ENCODE assay signal across 8 cellular contexts in genomic region chr15:71114887-71115566, GRCh38. TPM values are rescaled to one million over a fixed set of nuclear protein-coding genes. Genes with fewer than 3 reads are reported as not detected.
DNase-seq lines count a peak whose midpoint lies in the region; ATAC-seq and TF ChIP-seq lines count a peak whose summit lies in the region.

Gene THSD4, plus strand, starts transcription at chr15:71115471.

- H4K20me1 ChIP-seq in GM23338 (replicated peaks; ENCODE audit: insufficient read depth) (no peaks in the 10 kb centered on the region; the same call in 1 of the 2 replicates), MM.1S (ENCODE audit: insufficient read depth, low read length) (no peaks in the 10 kb centered on the region)

- H3K4me2 ChIP-seq in GM23338 (peak within 1 kb of the TSS; percentile 100), MM.1S (ENCODE audit: low read depth, low read length) (peak within 1 kb of the TSS; percentile 93)

- H3K4me3 ChIP-seq in GM23338: peak within 1 kb of the TSS; percentile 93
- peak within 1 kb of the TSS; percentile 69 for H3K4me3 ChIP-seq in MM.1S (ENCODE audit: low read length)
- H3K4me3 ChIP-seq in breast epithelium: peak within 1 kb of the TSS; percentile 44 to 73 (median 66)
- H3K4me3 ChIP-seq in iPS-20b (ENCODE audit: low read length): peak within 1 kb of the TSS; percentile 83

- H3K9me3 ChIP-seq in MM.1S (replicated peaks; ENCODE audit: insufficient read depth, low read length) (no peaks in the 10 kb centered on the region), breast epithelium (no peaks in the 10 kb centered on the region), iPS-20b (ENCODE audit: insufficient read depth, low read depth, low read length) (no peaks in the 10 kb centered on the region)

- ATAC-seq in GM23338 (peak; percentile 76), GM21447 (IDR thresholded peaks at IDR 0.05; ENCODE audit: unreplicated experiment) (no peak)

- H3K27ac ChIP-seq in GM23338 (ENCODE audit: low read depth): peak within 1 kb of the TSS; percentile 1; the same call in 1 of the 2 replicates
- H3K27ac ChIP-seq in MM.1S (ENCODE audit: low read length): no peak within 1 kb of the TSS
- peak within 1 kb of the TSS; percentile 81 to 90 for H3K27ac ChIP-seq in breast epithelium
- H3K27ac ChIP-seq in iPS-20b (ENCODE audit: low read length): no peak within 1 kb of the TSS

- H3K9me3 Mint-ChIP-seq in GM23338: no peaks in the 10 kb centered on the region

- no peaks in the 10 kb centered on the region for H3K36me3 ChIP-seq in GM23338 (ENCODE audit: insufficient read depth)
- no peaks in the 10 kb centered on the region for H3K36me3 ChIP-seq in MM.1S (replicated peaks; ENCODE audit: insufficient read depth, low read length)
- H3K36me3 ChIP-seq in breast epithelium: no peaks in the 10 kb centered on the region
- no peaks in the 10 kb centered on the region for H3K36me3 ChIP-seq in iPS-20b (ENCODE audit: insufficient read depth, low read depth, low read length)

- DNase-seq in DMS114 treated with DMSO at 0.1 percent for 48 hours (lab: John Stamatoyannopoulos, UW; ENCODE audit: unreplicated experiment) (peak; percentile 41), GM23338 (ENCODE audit: low spot score) (peak; percentile 91), MM.1S (peak; percentile 80), T1000 (lab: John Stamatoyannopoulos, UW) (peak; percentile 64), breast epithelium (ENCODE audit: low spot score in 2 of 2) (peak; percentile 47 to 76)
- DNase-seq in stimulated activated CD4-positive, alpha-beta T cell treated with anti-CD3 and anti-CD28 coated beads, Interleukin-12 subunit alpha, Interleukin-12 subunit beta, amount 100 ng/mL, for 24 hours (ENCODE audit: low read depth in 2 of 2): peak; percentile 35 to 65

- peaks cover 25% of the 10 kb centered on the region for H3K27me3 ChIP-seq in GM23338 (ENCODE audit: insufficient read depth)
- H3K27me3 ChIP-seq in MM.1S (replicated peaks; ENCODE audit: insufficient read depth, low read length): 0 out of 2 replicates have a peak, but pooled peaks cover 4% of the 10 kb centered on the region
- no peaks in the 10 kb centered on the region for H3K27me3 ChIP-seq in breast epithelium
- H3K27me3 ChIP-seq in iPS-20b (ENCODE audit: insufficient read depth, low read length): peaks cover 31% of the 10 kb centered on the region

- H3K36me3 Mint-ChIP-seq in GM23338 (ENCODE audit: low read depth): no peaks in the 10 kb centered on the region

- peak; percentile 84 to 90 for TF ChIP-seq CTCF in GM23338 (conservative IDR thresholded peaks at IDR 0.05; ENCODE audit: low read depth in 2 of 2)
- TF ChIP-seq CTCF in MM.1S (IDR thresholded peaks at IDR 0.05; ENCODE audit: low read length): peak; percentile 92
- TF ChIP-seq CTCF in breast epithelium (IDR thresholded peaks at IDR 0.05): peak; percentile 96 to 98 (median 97)

- H3K79me2 ChIP-seq in GM23338 (replicated peaks; ENCODE audit: insufficient read depth): peaks cover 3% of the 10 kb centered on the region; the same call in 1 of the 2 replicates
- H3K79me2 ChIP-seq in MM.1S (ENCODE audit: low read length): no peaks in the 10 kb centered on the region

- H3K9me2 ChIP-seq in GM23338 (ENCODE audit: insufficient read depth) (no peaks in the 10 kb centered on the region), MM.1S (replicated peaks; ENCODE audit: insufficient read depth, low read length) (no peaks in the 10 kb centered on the region)

- H2AFZ ChIP-seq in GM23338 (peak within 1 kb of the TSS; percentile 99), MM.1S (ENCODE audit: low read length) (peak within 1 kb of the TSS; percentile 59)

- H3K9ac ChIP-seq in MM.1S (ENCODE audit: low read length) (peak within 1 kb of the TSS; percentile 42; the same call in 1 of the 2 replicates), iPS-20b (ENCODE audit: low read depth, low read length) (peak within 1 kb of the TSS; percentile 69; the same call in 1 of the 2 replicates)

- peaks cover 22% of the 10 kb centered on the region for H3K4me1 ChIP-seq in GM23338 (ENCODE audit: insufficient read depth)
- peaks cover 5% of the 10 kb centered on the region; the same call in 1 of the 2 replicates for H3K4me1 ChIP-seq in MM.1S (ENCODE audit: low read length)
- H3K4me1 ChIP-seq in breast epithelium: no peaks in the 10 kb centered on the region
- peaks cover 6% of the 10 kb centered on the region; the same call in 1 of the 2 replicates for H3K4me1 ChIP-seq in iPS-20b (ENCODE audit: insufficient read depth, low read length)

- intact Hi-C loops in breast epithelium (cut with DNase I; ENCODE audit: low total_unique reads): loop anchor here (5.0 to 10.0 kb wide), 2 partner anchors 232 to 330 kb away; no protein-coding TSS in a partner anchor

- no peak for TF ChIP-seq POLR2A in breast epithelium (IDR thresholded peaks at IDR 0.05)

- peak within 1 kb of the TSS; percentile 62; the same call in 1 of the 2 replicates for H3K27ac Mint-ChIP-seq in GM23338

- H3K4me3 Mint-ChIP-seq in GM23338: peak within 1 kb of the TSS; percentile 81

- H3F3A ChIP-seq in GM23338 (replicated peaks; ENCODE audit: low read depth): no peaks in the 10 kb centered on the region; the same call in 1 of the 2 replicates
- no peaks in the 10 kb centered on the region for H3F3A ChIP-seq in MM.1S (ENCODE audit: insufficient read depth, low read length)

- H3K4me1 Mint-ChIP-seq in GM23338: peaks cover 54% of the 10 kb centered on the region

- H3K27me3 Mint-ChIP-seq in GM23338 (ENCODE audit: insufficient read depth, low read depth, poor library complexity): peaks cover 37% of the 10 kb centered on the region

TF ChIP-seq in GM23338, 12 proteins besides CTCF, POLR2A, EP300 and RAD21 (continues in another document):
- no peak for TF ChIP-seq JUNB (IDR thresholded peaks at IDR 0.05; ENCODE audit: unreplicated experiment)
- peak; percentile 47; the same call in 1 of the 2 replicates for TF ChIP-seq POLR2AphosphoS5 (IDR thresholded peaks at IDR 0.05; ENCODE audit: low read depth)
- 0 out of 2 replicates have a peak, but pooled peaks have one; percentile 44 for TF ChIP-seq CREB1 (CRISPR knock-in tag; IDR thresholded peaks at IDR 0.05; ENCODE audit: low read depth)
- peak; percentile 36; the same call in 1 of the 2 replicates for TF ChIP-seq ZNF462 (CRISPR knock-in tag; IDR thresholded peaks at IDR 0.05)

RNA-seq across cellular contexts. Expression of gene THSD4, which starts in this region (rescaled TPM):
- 7.2 and 7.4 TPM in 2 replicates for total RNA-seq in GM23338 (2014; rRNA removed; shearing (Covaris generic))
- polyA plus RNA-seq in GM23338 (2016; fragmentation: Nextera tagmentation; extraction: Ambion mirVana): 0.99 and 2.0 TPM in 2 replicates
- total RNA-seq in breast epithelium: 10 to 100 TPM in 2 of 3 donors, under 1 TPM in 1; 0.64 to 58.7 (median 41.3) TPM

Comparison
In these comparisons a context has a peak if more than half of its experiments do, and no peak if none do; other contexts are left out.
1. DNase-seq: peak in every context shown above with its lines; median percentile 91 in GM23338; 80 in MM.1S; 64 in T1000; 62 in breast epithelium; 50 in stimulated activated CD4-positive, alpha-beta T cell treated with anti-CD3 and anti-CD28 coated beads, Interleukin-12 subunit alpha, Interleukin-12 subunit beta, amount 100 ng/mL, for 24 hours; 41 in DMS114 treated with DMSO at 0.1 percent for 48 hours.
2. H3K27ac ChIP-seq: peak in GM23338 (single experiment) and breast epithelium (2 of 2); none in MM.1S (single experiment) and iPS-20b (single experiment).
3. Peak in every context shown above with its lines, with median percentiles within 50 percentile points of each other: H3K4me3 ChIP-seq and CTCF ChIP-seq.